Comparison of ENCODE assay signal across 23 cellular contexts in genomic region chr6:99236010-99236409, GRCh38.
"Had no signal": no experiment of that assay in that cellular context is flagged by ENCODE, and none has a peak within 500 bp of the region (broad histone marks: within the 10 kb centered on the region; RNA-seq: fewer than 3 reads in every experiment).

No MANE protein-coding gene starts in this region.

- H3K27ac ChIP-seq: RWPE1, SJCRH30 had no signal

- H3K4me3 ChIP-seq: SJCRH30 had no signal

- H3K9me3 ChIP-seq: SJCRH30 had no signal

- ATAC-seq: Panc1, PC-3, SK-N-SH treated with all-trans-retinoic acid at 6 μM for 48 hours, T-helper 17 cell had no signal

- H3K36me3 ChIP-seq: SJCRH30 had no signal

- DNase-seq: KBM-7; MV-4-11; NCI-H1048; NCI-H1105; NCI-H1436 treated with DMSO at 0.1 percent for 48 hours; NCI-H1694; NCI-H187 treated with DMSO at 0.1 percent for 48 hours; NCI-H2029 treated with DMSO at 0.1 percent for 48 hours; NCI-H2227 treated with DMSO at 0.1 percent for 48 hours; NCI-H446; NCI-H510A; NCI-H524 treated with DMSO at 0.1 percent for 48 hours; NCI-H69; NCI-H774; NK-92 treated with Interleukin-12 subunit alpha and Interleukin-12 subunit beta, amount 100 ng/mL, for 24 hours; PC-3; SHP77 treated with DMSO at 0.1 percent for 48 hours; SJCRH30; T-helper 1 cell; T-helper 17 cell had no signal

- H3K4me1 ChIP-seq: SJCRH30 had no signal
